In genomic region chr18:12990128-12990485, GRCh38 we compare ENCODE assay signal across 1 cellular context.
TF ChIP-seq lines count a peak whose summit lies in the region.

No MANE protein-coding gene starts in this region.

TF ChIP-seq in HEK293, 187 proteins besides CTCF, POLR2A, EP300 and RAD21 (continued from another document and continues in another):
- TF ChIP-seq ZNF488 (tag by site-specific recombination; IDR thresholded peaks at IDR 0.05) (no peak), ZNF701 (tag by site-specific recombination; IDR thresholded peaks at IDR 0.05) (no peak), GFI1B (tag by site-specific recombination; IDR thresholded peaks at IDR 0.05) (no peak; the same call in 1 of the 2 replicates), ZNF830 (tag by site-specific recombination; IDR thresholded peaks at IDR 0.05; ENCODE audit: low read depth) (no peak), ZNF24 (tag by site-specific recombination; IDR thresholded peaks at IDR 0.05) (no peak), ZBTB44 (tag by site-specific recombination; IDR thresholded peaks at IDR 0.05) (no peak), ZNF426 (tag by site-specific recombination; IDR thresholded peaks at IDR 0.05) (no peak), ZNF670 (tag by site-specific recombination; IDR thresholded peaks at IDR 0.05; ENCODE audit: low read depth) (no peak), ZNF391 (tag by site-specific recombination; IDR thresholded peaks at IDR 0.05; ENCODE audit: borderline replicate concordance, low read depth) (peak; percentile 78; the same call in 1 of the 2 replicates), KLF10 (tag by site-specific recombination; IDR thresholded peaks at IDR 0.05) (no peak), GLIS1 (tag by site-specific recombination; IDR thresholded peaks at IDR 0.05) (no peak; the same call in 1 of the 2 replicates), ZBTB20 (tag by site-specific recombination; IDR thresholded peaks at IDR 0.05) (peak; percentile 11; the same call in 1 of the 2 replicates), ZNF600 (tag by site-specific recombination; IDR thresholded peaks at IDR 0.05) (no peak; the same call in none of the 2 replicates), TCF7L2 (IDR thresholded peaks at IDR 0.05; ENCODE audit: borderline replicate concordance, low read depth, low read length) (no peak), ZNF121 (tag by site-specific recombination; IDR thresholded peaks at IDR 0.05) (no peak), ZBTB17 (tag by site-specific recombination; IDR thresholded peaks at IDR 0.05) (no peak), YY2 (tag by site-specific recombination; IDR thresholded peaks at IDR 0.05) (peak; percentile 78), ZNF280C (tag by site-specific recombination; IDR thresholded peaks at IDR 0.05) (peak; percentile 44; the same call in 1 of the 2 replicates), ZNF169 (tag by site-specific recombination; IDR thresholded peaks at IDR 0.05) (no peak), ZBTB10 (tag by site-specific recombination; IDR thresholded peaks at IDR 0.05) (no peak), ZNF555 (tag by site-specific recombination; conservative IDR thresholded peaks at IDR 0.05) (no peak), PRDM4 (tag by site-specific recombination; IDR thresholded peaks at IDR 0.05) (no peak), SCRT1 (tag by site-specific recombination; IDR thresholded peaks at IDR 0.05; ENCODE audit: borderline replicate concordance) (no peak), ZNF239 (tag by site-specific recombination; IDR thresholded peaks at IDR 0.05) (0 out of 2 replicates have a peak, but pooled peaks have one; percentile 84), ZNF211 (tag by site-specific recombination; IDR thresholded peaks at IDR 0.05; ENCODE audit: low read depth) (no peak), ZNF221 (tag by site-specific recombination; IDR thresholded peaks at IDR 0.05; ENCODE audit: borderline replicate concordance) (no peak), MEIS1 (CRISPR knock-in tag; IDR thresholded peaks at IDR 0.05; ENCODE audit: borderline replicate concordance) (no peak), KLF17 (tag by site-specific recombination; IDR thresholded peaks at IDR 0.05) (no peak), PRDM1 (tag by site-specific recombination; IDR thresholded peaks at IDR 0.05) (peak; percentile 46; the same call in 1 of the 2 replicates), ZNF791 (tag by site-specific recombination; IDR thresholded peaks at IDR 0.05) (0 out of 2 replicates have a peak, but pooled peaks have one; percentile 47), ZNF792 (tag by site-specific recombination; IDR thresholded peaks at IDR 0.05) (0 out of 2 replicates have a peak, but pooled peaks have one; percentile 76), ZNF366 (tag by site-specific recombination; conservative IDR thresholded peaks at IDR 0.05) (peak; percentile 34; the same call in 1 of the 2 replicates), ZBTB1 (tag by site-specific recombination; IDR thresholded peaks at IDR 0.05) (no peak), SCRT2 (tag by site-specific recombination; IDR thresholded peaks at IDR 0.05) (no peak), PATZ1 (tag by site-specific recombination; IDR thresholded peaks at IDR 0.05) (peak; percentile 68), ZSCAN16 (tag by site-specific recombination; IDR thresholded peaks at IDR 0.05) (no peak), KLF7 (tag by site-specific recombination; IDR thresholded peaks at IDR 0.05; ENCODE audit: borderline replicate concordance) (peak; percentile 21; the same call in 1 of the 2 replicates), AEBP2 (tag by site-specific recombination; IDR thresholded peaks at IDR 0.05; ENCODE audit: borderline replicate concordance) (no peak), GLI2 (tag by site-specific recombination; IDR thresholded peaks at IDR 0.05; ENCODE audit: borderline replicate concordance, low read depth) (no peak), BCL11B (tag by site-specific recombination; IDR thresholded peaks at IDR 0.05; ENCODE audit: low read depth) (peak; percentile 63; the same call in 1 of the 2 replicates), RBAK (tag by site-specific recombination; IDR thresholded peaks at IDR 0.05) (peak; percentile 88; the same call in 1 of the 2 replicates), ZNF404 (tag by site-specific recombination; IDR thresholded peaks at IDR 0.05) (no peak), ZNF626 (tag by site-specific recombination; IDR thresholded peaks at IDR 0.05) (no peak), ZNF2 (tag by site-specific recombination; IDR thresholded peaks at IDR 0.05) (peak; percentile 65; the same call in 1 of the 2 replicates), ZNF324 (tag by site-specific recombination; IDR thresholded peaks at IDR 0.05) (no peak), SALL2 (tag by site-specific recombination; IDR thresholded peaks at IDR 0.05; ENCODE audit: borderline replicate concordance) (no peak), ZNF843 (tag by site-specific recombination; IDR thresholded peaks at IDR 0.05) (no peak; the same call in 1 of the 2 replicates), SP7 (tag by site-specific recombination; IDR thresholded peaks at IDR 0.05) (peak; percentile 47), ZNF707 (tag by site-specific recombination; IDR thresholded peaks at IDR 0.05) (no peak), ZNF16 (tag by site-specific recombination; IDR thresholded peaks at IDR 0.05; ENCODE audit: low read depth) (no peak; the same call in 1 of the 2 replicates), ZNF521 (tag by site-specific recombination; IDR thresholded peaks at IDR 0.05) (no peak)
